ENCODE assay signal across 26 cellular contexts in the genomic region with DNA sequence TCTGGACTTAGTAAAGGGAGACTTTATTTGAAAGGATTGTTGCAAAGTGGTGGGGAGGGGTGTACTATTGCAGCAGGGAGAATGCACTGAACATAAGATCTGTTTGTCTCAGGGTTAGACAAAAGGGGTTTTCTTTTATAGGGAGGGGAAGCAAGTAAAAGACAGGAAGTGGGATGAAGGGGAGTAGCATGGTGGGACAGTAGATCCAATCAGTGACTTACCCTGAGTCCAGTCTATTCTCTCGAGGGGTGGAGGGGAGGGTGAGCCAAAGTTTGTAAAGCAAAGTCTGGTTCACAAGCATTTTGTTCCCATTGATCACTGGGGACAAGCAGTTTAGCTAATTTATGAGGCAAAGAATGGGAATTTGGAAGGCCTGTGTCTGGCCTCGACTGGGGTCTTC. TPM values are rescaled to one million over a fixed set of nuclear protein-coding genes. Genes with fewer than 3 reads are reported as not detected.
DNase-seq lines count a peak whose midpoint lies in the region; ATAC-seq and TF ChIP-seq lines count a peak whose summit lies in the region.
"Had no signal": no experiment of that assay in that cellular context is flagged by ENCODE, and none has a peak within 500 bp of the region (broad histone marks: within the 10 kb centered on the region; RNA-seq: fewer than 3 reads in every experiment).

No MANE protein-coding gene starts in this region.

- H3K36me3 ChIP-seq in SJSA1 (peaks cover 42% of the 10 kb centered on the region), suprapubic skin (peaks cover 42% of the 10 kb centered on the region), gastrocnemius medialis (peaks cover 0 to 31% of the 10 kb centered on the region in 2 donors)

- no peak overlapping the region for H3K4me3 Mint-ChIP-seq in activated T-cell treated with anti-CD3 and anti-CD28 coated beads, Interleukin-2, amount 50 U/mL, for 24 hours
- H3K4me3 Mint-ChIP-seq in activated T-cell treated with anti-CD3 and anti-CD28 coated beads, Interleukin-2, amount 50 U/mL, for 72 hours, result no peak overlapping the region
- H3K4me3 Mint-ChIP-seq: activated CD4-positive, alpha-beta T cell treated with anti-CD3 and anti-CD28 coated beads for 36 hours; activated naive CD4-positive, alpha-beta T cell treated with anti-CD3 and anti-CD28 coated beads for 36 hours; memory B cell had no signal

- H3K9me3 ChIP-seq in SJSA1 (replicated peaks) (no peaks in the 10 kb centered on the region), suprapubic skin (no peaks in the 10 kb centered on the region), gastrocnemius medialis (no peaks in the 10 kb centered on the region)
- H3K9me3 ChIP-seq: esophagus muscularis mucosa, psoas muscle had no signal

- H3K27me3 Mint-ChIP-seq in activated T-cell treated with anti-CD3 and anti-CD28 coated beads, Interleukin-2, amount 50 U/mL, for 24 hours, result no peaks in the 10 kb centered on the region
- H3K27me3 Mint-ChIP-seq in activated T-cell treated with anti-CD3 and anti-CD28 coated beads, Interleukin-2, amount 50 U/mL, for 72 hours (ENCODE audit: low read depth), result no peaks in the 10 kb centered on the region
- H3K27me3 Mint-ChIP-seq: activated CD4-positive, alpha-beta T cell treated with anti-CD3 and anti-CD28 coated beads for 36 hours; memory B cell had no signal

- no peaks in the 10 kb centered on the region for H3K4me1 Mint-ChIP-seq in activated T-cell treated with anti-CD3 and anti-CD28 coated beads, Interleukin-2, amount 50 U/mL, for 24 hours (ENCODE audit: low read depth)
- no peaks in the 10 kb centered on the region for H3K4me1 Mint-ChIP-seq in activated T-cell treated with anti-CD3 and anti-CD28 coated beads, Interleukin-2, amount 50 U/mL, for 72 hours (ENCODE audit: low read depth)
- H3K4me1 Mint-ChIP-seq: activated CD4-positive, alpha-beta T cell treated with anti-CD3 and anti-CD28 coated beads for 36 hours; memory B cell had no signal

- H3K9me3 Mint-ChIP-seq in activated T-cell treated with anti-CD3 and anti-CD28 coated beads, Interleukin-2, amount 50 U/mL, for 24 hours, result no peaks in the 10 kb centered on the region
- no peaks in the 10 kb centered on the region for H3K9me3 Mint-ChIP-seq in activated T-cell treated with anti-CD3 and anti-CD28 coated beads, Interleukin-2, amount 50 U/mL, for 72 hours
- H3K9me3 Mint-ChIP-seq: activated naive CD4-positive, alpha-beta T cell treated with anti-CD3 and anti-CD28 coated beads for 36 hours; memory B cell had no signal

- in situ Hi-C loops in gastrocnemius medialis (cut with MboI; ENCODE audit: low sequenced_read_pairs in 4 of 4), result no loop called here

- H3K27me3 ChIP-seq in SJSA1 (replicated peaks), result no peaks in the 10 kb centered on the region
- H3K27me3 ChIP-seq in suprapubic skin, result no peaks in the 10 kb centered on the region
- no peaks in the 10 kb centered on the region for H3K27me3 ChIP-seq in gastrocnemius medialis
- H3K27me3 ChIP-seq: esophagus muscularis mucosa had no signal

- no peak overlapping the region for H3K4me3 ChIP-seq in SJSA1
- no peak overlapping the region for H3K4me3 ChIP-seq in suprapubic skin
- no peak overlapping the region for H3K4me3 ChIP-seq in gastrocnemius medialis
- H3K4me3 ChIP-seq: esophagus muscularis mucosa, psoas muscle had no signal

- no peak for ATAC-seq in activated T-cell treated with anti-CD3 and anti-CD28 coated beads, Interleukin-2, amount 50 U/mL, for 72 hours (replicated peaks in 1 of 2)
- ATAC-seq in sciatic nerve (peak; percentile 86), gastrocnemius medialis (no peak)
- ATAC-seq: activated CD4-positive, alpha-beta T cell treated with anti-CD3 and anti-CD28 coated beads for 36 hours; psoas muscle had no signal

- peak overlapping the region; percentile 54 for H3K27ac ChIP-seq in SJSA1
- no peak overlapping the region for H3K27ac ChIP-seq in suprapubic skin
- no peak overlapping the region for H3K27ac ChIP-seq in gastrocnemius medialis
- H3K27ac ChIP-seq: 22Rv1, esophagus muscularis mucosa, psoas muscle had no signal

- intact Hi-C loops in sciatic nerve (cut with DNase I) (no loop called here), gastrocnemius medialis (cut with DNase I; ENCODE audit: low total_unique reads) (no loop called here)

- 62% methylated on average over 2 of the region's 2 CpGs for WGBS in suprapubic skin

- H3K27ac Mint-ChIP-seq in activated T-cell treated with anti-CD3 and anti-CD28 coated beads, Interleukin-2, amount 50 U/mL, for 24 hours, result peak overlapping the region; percentile 45
- no peak overlapping the region for H3K27ac Mint-ChIP-seq in activated T-cell treated with anti-CD3 and anti-CD28 coated beads, Interleukin-2, amount 50 U/mL, for 72 hours
- H3K27ac Mint-ChIP-seq: activated CD4-positive, alpha-beta T cell treated with anti-CD3 and anti-CD28 coated beads for 36 hours; activated naive CD4-positive, alpha-beta T cell treated with anti-CD3 and anti-CD28 coated beads for 36 hours; memory B cell had no signal

- H3K36me3 Mint-ChIP-seq in activated T-cell treated with anti-CD3 and anti-CD28 coated beads, Interleukin-2, amount 50 U/mL, for 24 hours (ENCODE audit: low read depth), result peaks cover 76% of the 10 kb centered on the region
- peaks cover 2 to 7% of the 10 kb centered on the region in 2 donors for H3K36me3 Mint-ChIP-seq in activated T-cell treated with anti-CD3 and anti-CD28 coated beads, Interleukin-2, amount 50 U/mL, for 72 hours (ENCODE audit: insufficient read depth in 2 of 2)

- H3K4me1 ChIP-seq in SJSA1 (replicated peaks) (peaks cover 20% of the 10 kb centered on the region), suprapubic skin (no peaks in the 10 kb centered on the region), gastrocnemius medialis (no peaks in the 10 kb centered on the region)
- H3K4me1 ChIP-seq: esophagus muscularis mucosa, psoas muscle had no signal

- TF ChIP-seq EP300 in suprapubic skin (IDR thresholded peaks at IDR 0.05), result no peak

- TF ChIP-seq CTCF in suprapubic skin (IDR thresholded peaks at IDR 0.05) (no peak), gastrocnemius medialis (IDR thresholded peaks at IDR 0.05 in 4 of 5, conservative IDR thresholded peaks at IDR 0.05 in 1 of 5) (no peak)

- TF ChIP-seq POLR2A in suprapubic skin (IDR thresholded peaks at IDR 0.05) (no peak), gastrocnemius medialis (IDR thresholded peaks at IDR 0.05) (no peak)

- DNase-seq in activated T-cell treated with anti-CD3 and anti-CD28 coated beads, Interleukin-2, amount 50 U/mL, for 24 hours, result no peak
- DNase-seq in activated T-cell treated with anti-CD3 and anti-CD28 coated beads, Interleukin-2, amount 50 U/mL, for 72 hours, result no peak
- peak in 1 of 2 experiments; percentile 24 for DNase-seq in SJSA1 (ENCODE audit: low read depth in 1 of 2, low spot score in 2 of 2)
- DNase-seq in islet precursor cell, result peak; percentile 93
- no peak for DNase-seq in sciatic nerve (ENCODE audit: low spot score)
- DNase-seq in suprapubic skin (ENCODE audit: low spot score in 2 of 2), result no peak
- no peak for DNase-seq in gastrocnemius medialis
- no peak for DNase-seq in activated CD4-positive, alpha-beta T cell treated with anti-CD3 and anti-CD28 coated beads, Interleukin-2, amount 50 U/mL, for 48 hours
- DNase-seq: activated CD4-positive, alpha-beta T cell treated with anti-CD3 and anti-CD28 coated beads for 36 hours; activated naive CD4-positive, alpha-beta T cell treated with anti-CD3 and anti-CD28 coated beads for 36 hours; activated T-cell treated with anti-CD3 and anti-CD28 coated beads, Interleukin-2, amount 50 U/mL, for 48 hours; aorta; glutamatergic neuron; Karpas-422; kidney glomerular epithelial cell; NCI-H1048; NCI-H2029 treated with DMSO at 0.1 percent for 48 hours; OCI-M1; psoas muscle; Right ventricle myocardium superior; stimulated activated CD4-positive, alpha-beta T cell treated with anti-CD3 and anti-CD28 coated beads, Interleukin-2, amount 100 ng/mL, for 48 hours; stimulated activated naive CD4-positive, alpha-beta T cell treated with Interleukin-2 at 50 U/mL for 16 hours; SW 1271 had no signal

RNA-seq across cellular contexts. Expression of a gene that starts 35.0 kb away (rescaled TPM):
- not detected for total RNA-seq in activated T-cell treated with anti-CD3 and anti-CD28 coated beads, Interleukin-2, amount 50 U/mL, for 72 hours
- 0.63 and 2.7 TPM in 2 replicates for total RNA-seq in SJSA1 (2014; rRNA removed; shearing (Covaris generic))
- total RNA-seq in sciatic nerve (0.31 TPM), suprapubic skin (10 to 100 TPM in 1 of 4 donors, 1 to 10 TPM in 3; 1.8 to 12.7 (median 2.9) TPM), gastrocnemius medialis (not detected)
- total RNA-seq: activated CD4-positive, alpha-beta T cell treated with anti-CD3 and anti-CD28 coated beads for 36 hours; activated naive CD4-positive, alpha-beta T cell treated with anti-CD3 and anti-CD28 coated beads for 36 hours; Right ventricle myocardium superior had no signal

RNA-seq across cellular contexts. Expression of a gene that starts 38.8 kb away (rescaled TPM):
- total RNA-seq in activated T-cell treated with anti-CD3 and anti-CD28 coated beads, Interleukin-2, amount 50 U/mL, for 72 hours, result 10 to 100 TPM; 56.3 to 66.4 TPM
- total RNA-seq in SJSA1 (2014; rRNA removed; shearing (Covaris generic)), result 42.0 and 44.7 TPM in 2 replicates
- total RNA-seq in sciatic nerve (42.6 TPM), suprapubic skin (100 to 1,000 TPM in 1 of 4 donors, 10 to 100 TPM in 3; 35.5 to 103 (median 39.1) TPM), gastrocnemius medialis (10 to 100 TPM; 24.9 to 28.2 (median 26.7) TPM)
